ENCODE assay signal across 17 cellular contexts in genomic region chr5:180463916-180464602, GRCh38. TPM values are rescaled to one million over a fixed set of nuclear protein-coding genes. Genes with fewer than 3 reads are reported as not detected.
DNase-seq lines count a peak whose midpoint lies in the region; ATAC-seq and TF ChIP-seq lines count a peak whose summit lies in the region.
"Had no signal": no experiment of that assay in that cellular context is flagged by ENCODE, and none has a peak within 500 bp of the region (broad histone marks: within the 10 kb centered on the region; RNA-seq: fewer than 3 reads in every experiment).

No MANE protein-coding gene starts in this region.

- H4K8ac ChIP-seq in neuronal stem cell (ENCODE audit: low read depth, low read length): no peak overlapping the region

- TF ChIP-seq CTCF in MCF 10A (IDR thresholded peaks at IDR 0.05; ENCODE audit: unreplicated experiment): no peak
- TF ChIP-seq CTCF in mammary epithelial cell (conservative IDR thresholded peaks at IDR 0.05 in 1 of 2, IDR thresholded peaks at IDR 0.05 in 1 of 2; ENCODE audit: extremely low read depth in 1 of 2, insufficient read depth in 1 of 2, low read depth in 1 of 2, low read length in 2 of 2): no peak
- no peak; the same call in 1 of the 2 replicates for TF ChIP-seq CTCF in VCaP (conservative IDR thresholded peaks at IDR 0.05)
- no peak for TF ChIP-seq CTCF in upper lobe of right lung (IDR thresholded peaks at IDR 0.05)
- TF ChIP-seq CTCF in glutamatergic neuron (IDR thresholded peaks at IDR 0.05; ENCODE audit: partially characterized antibody, unreplicated experiment): no peak

- no peak overlapping the region for H3K27ac ChIP-seq in mammary epithelial cell (ENCODE audit: insufficient read depth, low read depth, low read length)
- H3K27ac ChIP-seq in VCaP: peak overlapping the region; percentile 24; the same call in 1 of the 2 replicates
- no peak overlapping the region for H3K27ac ChIP-seq in neuronal stem cell (replicated peaks; ENCODE audit: low read length)
- no peak overlapping the region for H3K27ac ChIP-seq in upper lobe of right lung
- H3K27ac ChIP-seq: GM23248, HL-60 had no signal

- H2BK15ac ChIP-seq in neuronal stem cell (ENCODE audit: low read length): no peak overlapping the region

- no peaks in the 10 kb centered on the region for H3K36me3 Mint-ChIP-seq in MCF 10A (ENCODE audit: insufficient read depth, unreplicated experiment)
- no peaks in the 10 kb centered on the region for H3K36me3 Mint-ChIP-seq in glutamatergic neuron (ENCODE audit: unreplicated experiment)
- H3K36me3 Mint-ChIP-seq: CD4-positive, CD25-positive, alpha-beta regulatory T cell had no signal

- H2BK5ac ChIP-seq in neuronal stem cell (ENCODE audit: low read length): no peak overlapping the region

- POLR2A ChIA-PET in MCF 10A (lab: Yijun Ruan, JAX): interaction anchor here (0.6 to 1.3 kb wide), 4 partner anchors 9 to 36 kb away, joined by 3 to 4 read pairs (median 3); no protein-coding TSS in a partner anchor

- H3K9me3 ChIP-seq in mammary epithelial cell (replicated peaks; ENCODE audit: insufficient read depth, low read length): no peaks in the 10 kb centered on the region
- peaks cover 3 to 12% of the 10 kb centered on the region in 2 donors for H3K9me3 ChIP-seq in neuronal stem cell (replicated peaks in 1 of 2; ENCODE audit: control insufficient read depth in 2 of 2, insufficient read depth in 1 of 2, low read depth in 1 of 2, low read length in 2 of 2)
- no peaks in the 10 kb centered on the region for H3K9me3 ChIP-seq in upper lobe of right lung
- H3K9me3 ChIP-seq: BE2C, Caco-2 had no signal

- H2AK5ac ChIP-seq in neuronal stem cell (ENCODE audit: low read depth, low read length): peak overlapping the region; percentile 28

- no peak overlapping the region for H3K4me3 ChIP-seq in mammary epithelial cell (replicated peaks in 1 of 3; ENCODE audit: insufficient read depth in 1 of 3, low read depth in 2 of 3, low read length in 3 of 3)
- no peak overlapping the region for H3K4me3 ChIP-seq in neuronal stem cell (ENCODE audit: low read length in 2 of 2)
- H3K4me3 ChIP-seq in upper lobe of right lung: no peak overlapping the region
- H3K4me3 ChIP-seq: GM23248 had no signal

- H3K14ac ChIP-seq in neuronal stem cell (ENCODE audit: low read length): no peak overlapping the region

- no peak overlapping the region for H3K4ac ChIP-seq in neuronal stem cell (ENCODE audit: low read length)

- no peak for ATAC-seq in upper lobe of right lung

- peak overlapping the region; percentile 28 for H3K18ac ChIP-seq in neuronal stem cell (ENCODE audit: low read length)

- H3K27ac Mint-ChIP-seq in MCF 10A (ENCODE audit: low read depth, unreplicated experiment) (peak overlapping the region; percentile 22), glutamatergic neuron (ENCODE audit: unreplicated experiment) (no peak overlapping the region)
- H3K27ac Mint-ChIP-seq: CD4-positive, CD25-positive, alpha-beta regulatory T cell had no signal

- H3K27me3 ChIP-seq in mammary epithelial cell (ENCODE audit: insufficient read depth, low read length): no peaks in the 10 kb centered on the region
- H3K27me3 ChIP-seq in neuronal stem cell (ENCODE audit: control insufficient read depth in 3 of 3, insufficient read depth in 3 of 3, low read depth in 1 of 3, low read length in 3 of 3): peaks cover 0 to 10% (median 0%) of the 10 kb centered on the region in 3 experiments
- no peaks in the 10 kb centered on the region for H3K27me3 ChIP-seq in upper lobe of right lung
- H3K27me3 ChIP-seq: BE2C had no signal

- H3K27me3 Mint-ChIP-seq in MCF 10A (ENCODE audit: insufficient read depth, unreplicated experiment): no peaks in the 10 kb centered on the region
- peaks cover 12% of the 10 kb centered on the region for H3K27me3 Mint-ChIP-seq in glutamatergic neuron (ENCODE audit: unreplicated experiment)
- H3K27me3 Mint-ChIP-seq: CD4-positive, CD25-positive, alpha-beta regulatory T cell had no signal

- H2AFZ ChIP-seq in mammary epithelial cell (ENCODE audit: low read depth, low read length): no peak overlapping the region
- no peak overlapping the region for H2AFZ ChIP-seq in neuronal stem cell (ENCODE audit: low read length)
- H2AFZ ChIP-seq: GM23248 had no signal

- dilution Hi-C loops in mammary epithelial cell (cut with HindIII; ENCODE audit: low sequenced_read_pairs): no loop called here

- no TSS peak for BruUV-seq in MCF 10A (replicated peaks; lab: Mats Ljungman, UMichigan)
- no TSS peak for BruUV-seq in mammary epithelial cell (replicated peaks; lab: Mats Ljungman, UMichigan)

- H4K20me1 ChIP-seq in mammary epithelial cell (ENCODE audit: insufficient read depth, low read length): no peaks in the 10 kb centered on the region

- H3K23ac ChIP-seq in neuronal stem cell (ENCODE audit: low read depth, low read length, poor library complexity): peak overlapping the region; percentile 65

- CTCF ChIA-PET in MCF 10A (lab: Yijun Ruan, JAX) (interaction anchor here (0.6 to 11.9 kb wide), 6 partner anchors 9 to 170 kb away, joined by 3 to 167 read pairs (median 4); no protein-coding TSS in a partner anchor), mammary epithelial cell (lab: Charles Lee; ENCODE audit: low non-redundant PET) (no interaction called here)

- no peak overlapping the region for H3K9ac ChIP-seq in mammary epithelial cell (ENCODE audit: insufficient read depth, low read length)
- H3K9ac ChIP-seq in neuronal stem cell (ENCODE audit: low read depth, low read length, poor library complexity): no peak overlapping the region
- H3K9ac ChIP-seq: GM23248 had no signal

- WGBS in mammary epithelial cell (ENCODE audit: low coverage, missing lambda C conversion rate): 29% methylated on average over 2 of the region's 13 CpGs
- no CpG with 5 or more reads among the region's 13 CpGs for WGBS in neuronal stem cell (ENCODE audit: extremely low coverage in 2 of 2, insufficient read length in 2 of 2, insufficient replicate concordance in 1 of 2), 2 donors

- in situ Hi-C loops in mammary epithelial cell (cut with MboI; ENCODE audit: low sequenced_read_pairs in 2 of 2): loop anchor here in 1 of 2 donors (10.0 kb wide), 1 partner anchor 169 kb away; the partner anchor contains the start of gene MAPK9

- H3K9me3 Mint-ChIP-seq in MCF 10A (ENCODE audit: unreplicated experiment): no peaks in the 10 kb centered on the region
- H3K9me3 Mint-ChIP-seq in glutamatergic neuron (ENCODE audit: unreplicated experiment): peaks cover 7% of the 10 kb centered on the region
- H3K9me3 Mint-ChIP-seq: CD8-positive, alpha-beta memory T cell had no signal

- H3K79me1 ChIP-seq in neuronal stem cell (ENCODE audit: low read depth, low read length): no peaks in the 10 kb centered on the region

- peak overlapping the region; percentile 30 for H4K91ac ChIP-seq in neuronal stem cell (ENCODE audit: low read depth, low read length, poor library complexity)

- DNase-seq in MCF 10A (ENCODE audit: unreplicated experiment) (no peak), mammary epithelial cell (no peak), neuronal stem cell (ENCODE audit: low spot score) (no peak), upper lobe of right lung (peak; percentile 52), glutamatergic neuron (no peak), mesenteric fat pad (ENCODE audit: low spot score) (no peak), ecto neural progenitor cell (ENCODE audit: low spot score) (no peak)
- DNase-seq: ACHN; BE2C; C1 segment of cervical spinal cord; Caco-2; CD4-positive, CD25-positive, alpha-beta regulatory T cell; CD8-positive, alpha-beta memory T cell; GM23248; HCEC 1CT had no signal

- H3K79me2 ChIP-seq in mammary epithelial cell (ENCODE audit: insufficient read depth, low read length): no peaks in the 10 kb centered on the region

- H3K36me3 ChIP-seq in mammary epithelial cell (ENCODE audit: insufficient read depth, low read length) (no peaks in the 10 kb centered on the region), neuronal stem cell (replicated peaks in 1 of 2; ENCODE audit: control insufficient read depth in 2 of 2, insufficient read depth in 2 of 2, low read length in 2 of 2) (no peaks in the 10 kb centered on the region), upper lobe of right lung (no peaks in the 10 kb centered on the region)
- H3K36me3 ChIP-seq: BE2C had no signal

- H3K4me1 ChIP-seq in mammary epithelial cell (ENCODE audit: insufficient read depth, low read length): no peaks in the 10 kb centered on the region
- H3K4me1 ChIP-seq in neuronal stem cell (ENCODE audit: control insufficient read depth in 2 of 2, insufficient read depth in 1 of 2, low read depth in 1 of 2, low read length in 2 of 2): no peaks in the 10 kb centered on the region
- H3K4me1 ChIP-seq in upper lobe of right lung: no peaks in the 10 kb centered on the region
- H3K4me1 ChIP-seq: BE2C, Caco-2 had no signal

- no peak overlapping the region for H2BK120ac ChIP-seq in neuronal stem cell (ENCODE audit: low read depth, low read length)

- H3K4me1 Mint-ChIP-seq in MCF 10A (ENCODE audit: insufficient read depth, unreplicated experiment) (peaks cover 18% of the 10 kb centered on the region), glutamatergic neuron (ENCODE audit: low read depth, unreplicated experiment) (no peaks in the 10 kb centered on the region)
- H3K4me1 Mint-ChIP-seq: CD4-positive, CD25-positive, alpha-beta regulatory T cell; CD8-positive, alpha-beta memory T cell had no signal

- intact Hi-C loops in MCF 10A (cut with micrococcal nuclease) (no loop called here), mammary epithelial cell (cut with micrococcal nuclease) (no loop called here), upper lobe of right lung (cut with DNase I) (no loop called here)

- H3K4me3 Mint-ChIP-seq in MCF 10A (ENCODE audit: unreplicated experiment): no peak overlapping the region
- H3K4me3 Mint-ChIP-seq in glutamatergic neuron (ENCODE audit: unreplicated experiment): no peak overlapping the region
- H3K4me3 Mint-ChIP-seq: CD4-positive, CD25-positive, alpha-beta regulatory T cell; CD8-positive, alpha-beta memory T cell had no signal

- H3K4me2 ChIP-seq in mammary epithelial cell (ENCODE audit: insufficient read depth, low read depth, low read length) (no peak overlapping the region), neuronal stem cell (ENCODE audit: insufficient read depth, low read length, poor library complexity, severe bottlenecking) (no peak overlapping the region)

- no peak overlapping the region for H2BK12ac ChIP-seq in neuronal stem cell (ENCODE audit: low read length)

RNA-seq across cellular contexts. Expression of gene CNOT6, which starts 30.1 kb away (rescaled TPM):
- total RNA-seq in MCF 10A (2022): 67.0 and 73.1 TPM in 2 replicates
- total RNA-seq in mammary epithelial cell: 10 to 100 TPM; 21.0 to 38.7 TPM
- polyA plus RNA-seq in mammary epithelial cell: 16.9 TPM
- 129 TPM for polyA minus RNA-seq in mammary epithelial cell
- 38.2 TPM for polyA plus RNA-seq in neuronal stem cell (2013, experiment 1 of 2)
- 40.6 TPM for polyA plus RNA-seq in neuronal stem cell (2013, experiment 2 of 2)
- 21.7 TPM for total RNA-seq in upper lobe of right lung
- 62.0 TPM for total RNA-seq in glutamatergic neuron (ENCODE audit: unreplicated experiment)
- 14.8 TPM for total RNA-seq in mesenteric fat pad
